ENCODE assay signal across 8 cellular contexts in genomic region chrX:102155806-102156179, GRCh38. TPM values are rescaled to one million over a fixed set of nuclear protein-coding genes. Genes with fewer than 3 reads are reported as not detected.
DNase-seq lines count a peak whose midpoint lies in the region; ATAC-seq and TF ChIP-seq lines count a peak whose summit lies in the region.

TSS of gene BEX5 (minus strand) at chrX:102155977. CDS start at chrX:102154265, 1,712 bp downstream.

- CTCF ChIA-PET in WTC11 (lab: Charles Lee), result interaction anchor here (0.5 to 1.2 kb wide), 6 partner anchors 26 to 1347 kb away, joined by 3 to 7 read pairs (median 4); no protein-coding TSS in a partner anchor

- ATAC-seq in GM21825 (IDR thresholded peaks at IDR 0.05; ENCODE audit: unreplicated experiment), result peak; percentile 94
- ATAC-seq in WTC11, result peak; percentile 96
- peak; percentile 92 for ATAC-seq in central memory CD8-positive, alpha-beta T cell (replicated peaks; ENCODE audit: extremely low read depth, poor library complexity, severe bottlenecking)

- peaks cover 16% of the 10 kb centered on the region for H3K27me3 Mint-ChIP-seq in WTC11 (ENCODE audit: low read depth)
- H3K27me3 Mint-ChIP-seq in central memory CD8-positive, alpha-beta T cell, result no peaks in the 10 kb centered on the region

- POLR2A ChIA-PET in WTC11 (lab: Charles Lee), result interaction anchor here (1.1 kb wide), 1 partner anchor 224 kb away, joined by 4 read pairs; the partner anchor contains the start of gene ZMAT1

- TF ChIP-seq CTCF in WTC11 (IDR thresholded peaks at IDR 0.05), result no peak

- H3K4me3 Mint-ChIP-seq in WTC11, result peak within 1 kb of the TSS; percentile 98
- peak within 1 kb of the TSS; percentile 96 for H3K4me3 Mint-ChIP-seq in central memory CD8-positive, alpha-beta T cell

- H3K36me3 Mint-ChIP-seq in WTC11, result no peaks in the 10 kb centered on the region
- peaks cover 4% of the 10 kb centered on the region for H3K36me3 Mint-ChIP-seq in central memory CD8-positive, alpha-beta T cell (ENCODE audit: insufficient read depth)

- peak within 1 kb of the TSS; percentile 97 for H3K27ac Mint-ChIP-seq in WTC11
- H3K27ac Mint-ChIP-seq in central memory CD8-positive, alpha-beta T cell (ENCODE audit: low read depth), result peak within 1 kb of the TSS; percentile 96

- peaks cover 9% of the 10 kb centered on the region for H3K4me1 Mint-ChIP-seq in WTC11
- H3K4me1 Mint-ChIP-seq in central memory CD8-positive, alpha-beta T cell, result peaks cover 21% of the 10 kb centered on the region

- DNase-seq in DMS53 (lab: John Stamatoyannopoulos, UW) (peak; percentile 84), NCI-H1048 (lab: John Stamatoyannopoulos, UW) (peak; percentile 45), WTC11 (ENCODE audit: low spot score) (peak; percentile 57), left kidney (ENCODE audit: low read depth, low spot score) (peak; percentile 92), HT-29 (ENCODE audit: low spot score) (no peak)
- DNase-seq in central memory CD8-positive, alpha-beta T cell (ENCODE audit: low spot score in 2 of 2), result peak in 1 of 2 donors; percentile 39
- peak; percentile 42 for DNase-seq in stimulated activated CD4-positive, alpha-beta T cell treated with anti-CD3 and anti-CD28 coated beads, Interleukin-4, amount 100 ng/mL, for 24 hours

- 0 out of 2 replicates have a peak, but pooled peaks cover 3% of the 10 kb centered on the region for H3K9me3 Mint-ChIP-seq in WTC11
- H3K9me3 Mint-ChIP-seq in central memory CD8-positive, alpha-beta T cell, result no peaks in the 10 kb centered on the region

TF ChIP-seq in WTC11, 78 proteins besides CTCF, POLR2A, EP300 and RAD21:
- TF ChIP-seq ZSCAN18 (CRISPR knock-in tag; IDR thresholded peaks at IDR 0.05), result no peak
- no peak for TF ChIP-seq IRF1 (CRISPR knock-in tag; IDR thresholded peaks at IDR 0.05)
- no peak for TF ChIP-seq ESRRA (CRISPR knock-in tag; IDR thresholded peaks at IDR 0.05; ENCODE audit: borderline replicate concordance)
- TF ChIP-seq SP1 (CRISPR knock-in tag; conservative IDR thresholded peaks at IDR 0.05), result no peak
- no peak for TF ChIP-seq ELF4 (CRISPR knock-in tag; IDR thresholded peaks at IDR 0.05; ENCODE audit: low read depth)

RNA-seq across cellular contexts. Expression of gene BEX5, which starts in this region (rescaled TPM):
- 7.4 to 11.0 TPM (median 8.9 TPM) in 3 replicates for total RNA-seq in WTC11 (2021)
- not detected in 2 replicates for total RNA-seq in HT-29 (2014; rRNA removed; shearing (Covaris generic))
